12 cellular contexts compared by ENCODE assay signal in genomic region chrX:145213504-145213903, GRCh38. TPM values are rescaled to one million over a fixed set of nuclear protein-coding genes. Genes with fewer than 3 reads are reported as not detected.
DNase-seq lines count a peak whose midpoint lies in the region; ATAC-seq lines count a peak whose summit lies in the region.
"Had no signal": no experiment of that assay in that cellular context is flagged by ENCODE, and none has a peak within 500 bp of the region (broad histone marks: within the 10 kb centered on the region; RNA-seq: fewer than 3 reads in every experiment).

No MANE protein-coding gene starts in this region.

- H3K4me3 ChIP-seq in HAP-1: no peak overlapping the region
- no peak overlapping the region for H3K4me3 ChIP-seq in SJCRH30
- H3K4me3 ChIP-seq in mesendoderm (ENCODE audit: low read length): no peak overlapping the region

- H2BK120ac ChIP-seq in mesendoderm (ENCODE audit: low read depth, low read length): no peak overlapping the region

- no peak overlapping the region for H2BK15ac ChIP-seq in mesendoderm (replicated peaks; ENCODE audit: low read depth)

- H3K4me1 ChIP-seq in HAP-1 (no peaks in the 10 kb centered on the region), SJCRH30 (no peaks in the 10 kb centered on the region), mesendoderm (ENCODE audit: control insufficient read depth, low read depth, low read length) (no peaks in the 10 kb centered on the region)

- H4K5ac ChIP-seq in mesendoderm (ENCODE audit: low read length): no peak overlapping the region

- H3K18ac ChIP-seq in mesendoderm (ENCODE audit: low read length): no peak overlapping the region

- H3K79me1 ChIP-seq in mesendoderm (ENCODE audit: low read length): no peaks in the 10 kb centered on the region

- H3K27ac ChIP-seq in SJCRH30 (no peak overlapping the region), mesendoderm (ENCODE audit: low read depth, low read length) (no peak overlapping the region)

- no peak for ATAC-seq in GM19324 (IDR thresholded peaks at IDR 0.05; ENCODE audit: low FRiP score, unreplicated experiment)
- ATAC-seq: activated T-cell treated with anti-CD3 and anti-CD28 coated beads, Interleukin-2, amount 50 U/mL, for 72 hours had no signal

- H2BK5ac ChIP-seq in mesendoderm (ENCODE audit: low read length): no peak overlapping the region

- H3K56ac ChIP-seq in mesendoderm (ENCODE audit: low read length): no peak overlapping the region

- no peaks in the 10 kb centered on the region for H3K79me2 ChIP-seq in mesendoderm (ENCODE audit: control insufficient read depth, insufficient read depth, low read length)

- H3K36me3 ChIP-seq in HAP-1 (replicated peaks) (no peaks in the 10 kb centered on the region), SJCRH30 (no peaks in the 10 kb centered on the region), mesendoderm (ENCODE audit: control insufficient read depth, insufficient read depth, low read length) (no peaks in the 10 kb centered on the region)

- no peak overlapping the region for H3K23ac ChIP-seq in mesendoderm (ENCODE audit: low read length)

- no peak overlapping the region for H4K8ac ChIP-seq in mesendoderm (ENCODE audit: low read depth, low read length)

- DNase-seq in NCI-H1694 (lab: John Stamatoyannopoulos, UW) (peak; percentile 1), NCI-H1694 treated with DMSO at 0.1 percent for 48 hours (lab: John Stamatoyannopoulos, UW) (no peak), HAP-1 (ENCODE audit: low spot score in 2 of 2) (peak; percentile 26 to 45), SJCRH30 (peak; percentile 4 to 36), mesendoderm (peak; percentile 18), NCI-H2029 (lab: John Stamatoyannopoulos, UW) (no peak), NCI-H446 treated with DMSO at 0.1 percent for 48 hours (lab: John Stamatoyannopoulos, UW) (no peak)
- DNase-seq: Right ventricle myocardium superior; stimulated activated CD4-positive, alpha-beta T cell treated with anti-CD3 and anti-CD28 coated beads, Interleukin-4, amount 100 ng/mL, for 1 hour had no signal

- H3K27me3 ChIP-seq in HAP-1 (ENCODE audit: low read depth) (no peaks in the 10 kb centered on the region), SJCRH30 (no peaks in the 10 kb centered on the region), mesendoderm (ENCODE audit: insufficient read depth, low read length, poor library complexity) (no peaks in the 10 kb centered on the region)

- in situ Hi-C loops in HAP-1 (cut with MboI; ENCODE audit: low sequenced_read_pairs): no loop called here

- no peaks in the 10 kb centered on the region for H3K9me3 ChIP-seq in HAP-1
- no peaks in the 10 kb centered on the region for H3K9me3 ChIP-seq in SJCRH30 (replicated peaks)

- no CpG with 5 or more reads among the region's 2 CpGs for WGBS in mesendoderm (ENCODE audit: extremely low coverage, insufficient coverage, low lambda C conversion rate)

- H3K4me2 ChIP-seq in mesendoderm (ENCODE audit: low read length): no peak overlapping the region

- no peak overlapping the region for H2AK5ac ChIP-seq in mesendoderm (ENCODE audit: low read length)

- no peak overlapping the region for H3K9ac ChIP-seq in mesendoderm (ENCODE audit: low read length)

- H3K4ac ChIP-seq in mesendoderm (ENCODE audit: low read depth, low read length): no peak overlapping the region

RNA-seq across cellular contexts. Expression of gene SPANXN1, which starts 33.8 kb away (rescaled TPM):
- not detected in 2 replicates for total RNA-seq in SJCRH30 (2014; rRNA removed; shearing (Covaris generic))
- polyA plus RNA-seq in mesendoderm (2013, experiment 1 of 2): not detected
- not detected for polyA plus RNA-seq in mesendoderm (2013, experiment 2 of 2)
- total RNA-seq: activated T-cell treated with anti-CD3 and anti-CD28 coated beads, Interleukin-2, amount 50 U/mL, for 72 hours; Right ventricle myocardium superior had no signal
- polyA plus RNA-seq: esophagus had no signal

Comparison
In these comparisons a context has a peak if more than half of its experiments do, and no peak if none do; other contexts are left out.
1. DNase-seq: peak in NCI-H1694 (single experiment), HAP-1 (2 of 2), SJCRH30 (2 of 2) and mesendoderm (single experiment); none in NCI-H1694 treated with DMSO at 0.1 percent for 48 hours (single experiment), NCI-H2029 (single experiment) and NCI-H446 treated with DMSO at 0.1 percent for 48 hours (single experiment).